Comparison of ENCODE assay signal across 22 cellular contexts in the genomic region with DNA sequence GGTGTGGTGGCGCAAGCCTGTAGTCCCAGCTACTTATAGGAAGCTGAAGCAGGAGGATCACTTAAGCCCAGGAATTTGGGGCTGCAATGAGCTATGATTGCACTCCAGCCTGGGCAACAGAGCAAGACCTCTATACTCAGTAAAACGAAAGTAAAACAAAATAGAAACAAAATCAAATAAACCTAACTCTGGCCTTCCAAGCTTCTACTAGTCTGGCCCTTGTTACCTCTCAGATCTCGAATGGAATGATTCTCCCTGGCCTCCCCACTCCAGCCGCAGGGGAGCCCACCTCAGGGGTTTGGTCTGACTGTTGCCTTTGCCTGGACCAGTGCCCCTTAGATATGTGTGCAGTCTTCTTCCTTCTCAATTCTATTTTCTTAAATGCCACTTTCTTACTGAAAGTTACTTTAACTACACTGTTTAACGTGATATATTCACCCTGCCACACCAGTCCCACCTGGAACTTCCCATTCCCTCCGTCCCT.
DNase-seq lines count a peak whose midpoint lies in the region; ATAC-seq and TF ChIP-seq lines count a peak whose summit lies in the region.
"Had no signal": no experiment of that assay in that cellular context is flagged by ENCODE, and none has a peak within 500 bp of the region (broad histone marks: within the 10 kb centered on the region; RNA-seq: fewer than 3 reads in every experiment).

No MANE protein-coding gene starts in this region.

- no peaks in the 10 kb centered on the region for H3K36me3 ChIP-seq in iPS-18a (ENCODE audit: control insufficient read depth, low read depth, low read length)
- H3K36me3 ChIP-seq in tibial nerve, result no peaks in the 10 kb centered on the region
- H3K36me3 ChIP-seq: left lung had no signal

- H3K4me3 ChIP-seq in iPS-18a (ENCODE audit: low read length) (peak overlapping the region; percentile 12), tibial nerve (no peak overlapping the region)
- H3K4me3 ChIP-seq: left lung, skin epidermis had no signal

- intact Hi-C loops in posterior cingulate gyrus (cut with DNase I), result no loop called here

- peaks cover 16% of the 10 kb centered on the region for H3K4me1 ChIP-seq in iPS-18a (ENCODE audit: control insufficient read depth, low read depth, low read length)
- no peaks in the 10 kb centered on the region for H3K4me1 ChIP-seq in tibial nerve
- H3K4me1 ChIP-seq: left lung had no signal

- in situ Hi-C loops in GM13976 (cut with MboI; ENCODE audit: low sequenced_read_pairs, unreplicated experiment), result no loop called here

- H3K9ac ChIP-seq in iPS-18a (ENCODE audit: low read length), result no peak overlapping the region

- TF ChIP-seq EP300 in tibial nerve (IDR thresholded peaks at IDR 0.05), result no peak

- 70 to 71% methylated on average over 6 of the region's 6 CpGs for WGBS in tibial nerve, 2 donors

- peak; percentile 16 for DNase-seq in GM13976 (ENCODE audit: low spot score)
- DNase-seq in NCI-H446 treated with DMSO at 0.1 percent for 48 hours (lab: John Stamatoyannopoulos, UW), result no peak
- no peak for DNase-seq in posterior cingulate gyrus
- DNase-seq in NCI-H2081 treated with DMSO at 0.1 percent for 48 hours (lab: John Stamatoyannopoulos, UW), result no peak
- no peak for DNase-seq in tibial nerve (ENCODE audit: low spot score in 2 of 2)
- DNase-seq: activated CD4-positive, alpha-beta memory T cell treated with anti-CD3 and anti-CD28 coated beads for 36 hours; activated T-cell treated with anti-CD3 and anti-CD28 coated beads, Interleukin-2, amount 50 U/mL, for 72 hours; caudate nucleus; CD8-positive, alpha-beta memory T cell; effector CD8-positive, alpha-beta T cell; EL; left lung; NCI-H2029 treated with DMSO at 0.1 percent for 48 hours; NCI-H748 treated with DMSO at 0.1 percent for 48 hours; trophoblast cell had no signal

- ATAC-seq in GM19324 (IDR thresholded peaks at IDR 0.05; ENCODE audit: low FRiP score, unreplicated experiment) (peak; percentile 81), HG03342 (IDR thresholded peaks at IDR 0.05; ENCODE audit: unreplicated experiment) (peak; percentile 59)
- ATAC-seq: activated T-cell treated with anti-CD3 and anti-CD28 coated beads, Interleukin-2, amount 50 U/mL, for 72 hours; HCT116; left lung; stimulated activated memory B cell treated with anti-CD40 and anti-IgM and Interleukin-4, amounts not matched to agents 10 μg/mL and 1 μg/mL and 100 μg/mL, for 72 hours had no signal

- H3K27ac ChIP-seq in iPS-18a (ENCODE audit: low read length), result no peak overlapping the region
- H3K27ac ChIP-seq in tibial nerve, result no peak overlapping the region
- H3K27ac ChIP-seq: left lung, RWPE1, skin epidermis had no signal

- H3K27me3 ChIP-seq in iPS-18a (ENCODE audit: control insufficient read depth, insufficient read depth, low read length) (peaks cover 50% of the 10 kb centered on the region), tibial nerve (no peaks in the 10 kb centered on the region)
- H3K27me3 ChIP-seq: left lung had no signal

- TF ChIP-seq CTCF in GM13976 (IDR thresholded peaks at IDR 0.05; ENCODE audit: borderline replicate concordance, control extremely low read depth, extremely low read depth, insufficient read depth, missing control alignments), result no peak
- TF ChIP-seq CTCF in tibial nerve (IDR thresholded peaks at IDR 0.05), result no peak

- no peaks in the 10 kb centered on the region for H3K9me3 ChIP-seq in iPS-18a (ENCODE audit: control insufficient read depth, low read depth, low read length)
- H3K9me3 ChIP-seq in tibial nerve, result no peaks in the 10 kb centered on the region
- H3K9me3 ChIP-seq: left lung had no signal

- TF ChIP-seq POLR2A in tibial nerve (IDR thresholded peaks at IDR 0.05), result no peak
